ENCODE assay signal across 31 cellular contexts in genomic region chr7:140618291-140618690, GRCh38. TPM values are rescaled to one million over a fixed set of nuclear protein-coding genes. Genes with fewer than 3 reads are reported as not detected.
"Had no signal": no experiment of that assay in that cellular context is flagged by ENCODE, and none has a peak within 500 bp of the region (broad histone marks: within the 10 kb centered on the region; RNA-seq: fewer than 3 reads in every experiment).

No MANE protein-coding gene starts in this region.

- ATAC-seq: activated CD8-positive, alpha-beta T cell treated with anti-CD3 and anti-CD28 coated beads for 36 hours had no signal

- H3K9me3 ChIP-seq: ascending aorta, MG63, SJSA1, SK-N-SH had no signal

- H3K4me1 Mint-ChIP-seq: activated CD4-positive, alpha-beta T cell treated with anti-CD3 and anti-CD28 coated beads, Interleukin-2, amount 10 ng/mL, durations not matched to agents 24 days and 14 days; activated naive CD4-positive, alpha-beta T cell treated with anti-CD3 and anti-CD28 coated beads, Interleukin-2, amount 50 U/mL, for 24 hours; activated naive CD8-positive, alpha-beta T cell treated with anti-CD3 and anti-CD28 coated beads, Interleukin-2, amount 10 ng/mL, durations not matched to agents 7 days and 5 days; central memory CD8-positive, alpha-beta T cell had no signal

- H3K4me3 Mint-ChIP-seq: activated CD4-positive, alpha-beta T cell treated with anti-CD3 and anti-CD28 coated beads, Interleukin-2, amount 10 ng/mL, durations not matched to agents 24 days and 14 days; activated CD8-positive, alpha-beta T cell treated with anti-CD3 and anti-CD28 coated beads for 36 hours; activated naive CD4-positive, alpha-beta T cell treated with anti-CD3 and anti-CD28 coated beads, Interleukin-2, amount 50 U/mL, for 24 hours; activated naive CD8-positive, alpha-beta T cell treated with anti-CD3 and anti-CD28 coated beads, Interleukin-2, amount 10 ng/mL, durations not matched to agents 7 days and 5 days; activated T-cell treated with anti-CD3 and anti-CD28 coated beads, Interleukin-2, amount 50 U/mL, for 24 hours; central memory CD8-positive, alpha-beta T cell; T-helper 1 cell treated with Interleukin-12 subunit alpha and Interleukin-12 subunit beta and Interleukin-4 antibody, amounts not matched to agents 30 μg/mL and 1 μg/mL, for 36 hours; T-helper 2 cell treated with Interferon-gamma antibody and Interleukin-4, amounts not matched to agents 5 μg/mL and 100 μg/mL, for 36 hours had no signal

- H3K9me3 Mint-ChIP-seq: activated CD4-positive, alpha-beta T cell treated with anti-CD3 and anti-CD28 coated beads, Interleukin-2, amount 10 ng/mL, durations not matched to agents 24 days and 14 days; activated CD8-positive, alpha-beta T cell treated with anti-CD3 and anti-CD28 coated beads for 36 hours; activated naive CD4-positive, alpha-beta T cell treated with anti-CD3 and anti-CD28 coated beads, Interleukin-2, amount 50 U/mL, for 24 hours; activated naive CD8-positive, alpha-beta T cell treated with anti-CD3 and anti-CD28 coated beads, Interleukin-2, amount 10 ng/mL, durations not matched to agents 7 days and 5 days; activated T-cell treated with anti-CD3 and anti-CD28 coated beads, Interleukin-2, amount 50 U/mL, for 24 hours; activated T-helper 2 cell treated with anti-CD3 and anti-CD28 coated beads, Interferon-gamma antibody, Interleukin-2, Interleukin-4, amounts not matched to agents 10 μg/mL and 5 μg/mL and 100 μg/mL, durations not matched to agents 14 hours and 24 hours and 36 hours; central memory CD8-positive, alpha-beta T cell; T-helper 1 cell treated with Interleukin-12 subunit alpha and Interleukin-12 subunit beta and Interleukin-4 antibody, amounts not matched to agents 30 μg/mL and 1 μg/mL, for 36 hours; T-helper 2 cell treated with Interferon-gamma antibody and Interleukin-4, amounts not matched to agents 5 μg/mL and 100 μg/mL, for 36 hours had no signal

- H3K4me1 ChIP-seq: ascending aorta had no signal

- H3K36me3 Mint-ChIP-seq: activated naive CD4-positive, alpha-beta T cell treated with anti-CD3 and anti-CD28 coated beads, Interleukin-2, amount 50 U/mL, for 24 hours; activated naive CD8-positive, alpha-beta T cell treated with anti-CD3 and anti-CD28 coated beads, Interleukin-2, amount 10 ng/mL, durations not matched to agents 7 days and 5 days had no signal

- H3K9ac ChIP-seq: SK-N-SH had no signal

- H3K4me3 ChIP-seq: ascending aorta, cardiac muscle cell, MG63, SJSA1 had no signal

- H3K27ac ChIP-seq: ascending aorta, cardiac muscle cell, SJSA1 had no signal

- DNase-seq: activated CD4-positive, alpha-beta T cell treated with anti-CD3 and anti-CD28 coated beads, Interleukin-2, amount 10 ng/mL, durations not matched to agents 24 days and 14 days; activated CD4-positive, alpha-beta T cell treated with anti-CD3 and anti-CD28 coated beads, Interleukin-2, amount 50 U/mL, for 4 hours; activated CD8-positive, alpha-beta T cell treated with anti-CD3 and anti-CD28 coated beads for 36 hours; activated gamma-delta T cell; activated naive CD4-positive, alpha-beta T cell treated with Interleukin-2 at 50 U/mL for 16 hours; activated naive CD8-positive, alpha-beta T cell treated with anti-CD3 and anti-CD28 coated beads, Interleukin-2, amount 10 ng/mL, durations not matched to agents 7 days and 5 days; activated T-cell treated with anti-CD3 and anti-CD28 coated beads, Interleukin-2, amount 50 U/mL, for 24 hours; amygdala; Kasumi-1; KG1; MG63; MV-4-11; NCI-H1092; NCI-H1436 treated with DMSO at 0.1 percent for 48 hours; NCI-H1694 treated with DMSO at 0.1 percent for 48 hours; NCI-H2029; NCI-H345; NCI-H524 treated with DMSO at 0.1 percent for 48 hours; NK-92 treated with Interleukin-12 subunit alpha and Interleukin-12 subunit beta, amount 100 ng/mL, for 24 hours; SHP77; SK-N-SH had no signal

- H3K4me2 ChIP-seq: SK-N-SH had no signal

- H3K27me3 ChIP-seq: ascending aorta, cardiac muscle cell, MG63, SJSA1 had no signal

- H3K36me3 ChIP-seq: ascending aorta, cardiac muscle cell, SJSA1 had no signal

- H3K27me3 Mint-ChIP-seq: activated CD4-positive, alpha-beta T cell treated with anti-CD3 and anti-CD28 coated beads, Interleukin-2, amount 10 ng/mL, durations not matched to agents 24 days and 14 days; activated CD8-positive, alpha-beta T cell treated with anti-CD3 and anti-CD28 coated beads for 36 hours; activated naive CD4-positive, alpha-beta T cell treated with anti-CD3 and anti-CD28 coated beads, Interleukin-2, amount 50 U/mL, for 24 hours; activated T-cell treated with anti-CD3 and anti-CD28 coated beads, Interleukin-2, amount 50 U/mL, for 24 hours; central memory CD8-positive, alpha-beta T cell had no signal

- H3K27ac Mint-ChIP-seq: activated CD4-positive, alpha-beta T cell treated with anti-CD3 and anti-CD28 coated beads, Interleukin-2, amount 10 ng/mL, durations not matched to agents 24 days and 14 days; activated CD8-positive, alpha-beta T cell treated with anti-CD3 and anti-CD28 coated beads for 36 hours; activated naive CD4-positive, alpha-beta T cell treated with anti-CD3 and anti-CD28 coated beads, Interleukin-2, amount 50 U/mL, for 24 hours; activated naive CD8-positive, alpha-beta T cell treated with anti-CD3 and anti-CD28 coated beads, Interleukin-2, amount 10 ng/mL, durations not matched to agents 7 days and 5 days; activated T-cell treated with anti-CD3 and anti-CD28 coated beads, Interleukin-2, amount 50 U/mL, for 24 hours; activated T-helper 2 cell treated with anti-CD3 and anti-CD28 coated beads, Interferon-gamma antibody, Interleukin-2, Interleukin-4, amounts not matched to agents 10 μg/mL and 5 μg/mL and 100 μg/mL, durations not matched to agents 14 hours and 24 hours and 36 hours; T-helper 1 cell treated with Interleukin-12 subunit alpha and Interleukin-12 subunit beta and Interleukin-4 antibody, amounts not matched to agents 30 μg/mL and 1 μg/mL, for 36 hours; T-helper 2 cell treated with Interferon-gamma antibody and Interleukin-4, amounts not matched to agents 5 μg/mL and 100 μg/mL, for 36 hours had no signal

- FAIRE-seq: TTC549 had no signal

RNA-seq across cellular contexts. Expression of gene DENND2A, which starts 22.3 kb away (rescaled TPM):
- total RNA-seq: activated CD4-positive, alpha-beta T cell treated with anti-CD3 and anti-CD28 coated beads, Interleukin-2, amount 10 ng/mL, durations not matched to agents 24 days and 14 days; activated CD8-positive, alpha-beta memory T cell treated with anti-CD3 and anti-CD28 coated beads for 36 hours; activated CD8-positive, alpha-beta T cell treated with anti-CD3 and anti-CD28 coated beads for 36 hours; activated naive CD8-positive, alpha-beta T cell treated with anti-CD3 and anti-CD28 coated beads, Interleukin-2, amount 10 ng/mL, durations not matched to agents 7 days and 5 days; activated T-helper 2 cell treated with anti-CD3 and anti-CD28 coated beads, Interferon-gamma antibody, Interleukin-2, Interleukin-4, amounts not matched to agents 10 μg/mL and 5 μg/mL and 100 μg/mL, durations not matched to agents 14 hours and 24 hours and 36 hours had no signal
